Comparison of ENCODE assay signal across 1 cellular context in genomic region chr22:19146215-19146968, GRCh38.
TF ChIP-seq lines count a peak whose summit lies in the region.

No MANE protein-coding gene starts in this region.

TF ChIP-seq in IMR-90, 13 proteins besides CTCF, POLR2A, EP300 and RAD21:
- no peak for TF ChIP-seq CHD1 (IDR thresholded peaks at IDR 0.05; ENCODE audit: low read depth, low read length)
